Comparison of ENCODE assay signal across 7 cellular contexts in the genomic region with DNA sequence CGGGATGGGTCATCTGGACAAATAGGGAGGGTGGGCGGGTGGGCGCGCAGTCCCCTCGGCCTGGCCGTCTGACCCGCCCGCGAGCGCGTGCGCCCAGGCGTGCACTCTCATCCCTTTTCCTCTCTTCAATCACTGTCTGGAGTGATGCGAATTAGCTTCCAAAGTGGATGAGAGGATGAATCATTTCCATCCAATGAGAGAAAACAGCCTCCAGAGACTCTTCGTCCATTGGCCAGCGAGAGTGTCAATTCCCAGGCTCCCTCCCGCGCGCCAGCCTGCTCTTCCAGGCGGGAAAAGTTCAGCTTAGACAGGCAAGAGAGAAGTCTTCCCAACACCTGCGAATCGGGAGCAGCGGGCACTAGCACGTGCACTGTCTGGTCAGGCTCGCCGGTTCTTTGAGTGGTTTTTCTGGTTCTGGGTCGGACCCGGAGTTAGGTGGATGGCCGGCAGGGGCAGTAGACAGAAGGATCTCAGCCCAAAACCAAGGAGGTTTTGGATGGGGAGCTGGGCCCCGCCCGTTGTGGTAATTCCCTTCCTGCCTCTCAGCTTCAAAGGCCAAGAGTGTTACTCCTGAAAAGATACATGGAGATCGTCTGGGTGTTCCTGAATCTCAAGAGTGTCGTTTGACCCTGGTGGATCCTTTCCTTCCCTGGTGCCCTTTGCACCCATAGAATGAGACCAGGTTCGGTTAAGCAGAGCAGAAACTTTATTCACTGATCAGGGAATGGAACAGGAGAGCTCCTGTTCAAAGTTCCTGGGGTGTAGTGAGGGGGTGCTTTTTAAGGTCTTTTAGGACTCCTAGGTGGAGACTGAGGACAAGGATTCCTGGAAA. TPM values are rescaled to one million over a fixed set of nuclear protein-coding genes. Genes with fewer than 3 reads are reported as not detected.
DNase-seq lines count a peak whose midpoint lies in the region; ATAC-seq and TF ChIP-seq lines count a peak whose summit lies in the region.

No MANE protein-coding gene starts in this region.

- ATAC-seq in right cardiac atrium, result peak; percentile 76 to 87
- no peak for ATAC-seq in stimulated activated naive CD8-positive, alpha-beta T cell treated with anti-CD3 and anti-CD28 coated beads, Interleukin-15, amount 100 ng/mL, for 72 hours
- no peak for ATAC-seq in GM18909 (IDR thresholded peaks at IDR 0.05; ENCODE audit: poor library complexity, unreplicated experiment)

- H3K27me3 ChIP-seq in adrenal gland (peaks cover 18% of the 10 kb centered on the region), right cardiac atrium (ENCODE audit: control insufficient read depth, insufficient read depth) (no peaks in the 10 kb centered on the region)

- H3K4me1 ChIP-seq in adrenal gland (replicated peaks in 1 of 2) (no peaks in the 10 kb centered on the region), right cardiac atrium (ENCODE audit: control insufficient read depth, insufficient read depth, low read length) (no peaks in the 10 kb centered on the region)

- CTCF ChIA-PET in activated naive CD4-positive, alpha-beta T cell treated with anti-CD3 and anti-CD28 coated beads for 36 hours (lab: Charles Lee), result no interaction called here

- DNase-seq in HS-5 (ENCODE audit: low read depth), result peak; percentile 84
- DNase-seq in adrenal gland, result peak in 4 of 7 donors; percentile 25 to 80 (median 33)
- DNase-seq in right cardiac atrium, result peak; percentile 40 to 79 (median 57)
- peak; percentile 62 for DNase-seq in retinal pigment epithelial cell (ENCODE audit: low read depth)
- no peak for DNase-seq in stimulated activated naive CD8-positive, alpha-beta T cell treated with anti-CD3 and anti-CD28 coated beads, Interleukin-15, amount 100 ng/mL, for 72 hours
- no peak for DNase-seq in activated naive CD4-positive, alpha-beta T cell treated with anti-CD3 and anti-CD28 coated beads for 36 hours

- no peaks in the 10 kb centered on the region for H3K36me3 Mint-ChIP-seq in activated naive CD4-positive, alpha-beta T cell treated with anti-CD3 and anti-CD28 coated beads for 36 hours (ENCODE audit: low read depth)

- 9 to 25% (median 14%) methylated on average over 21 to 34 of the region's 34 CpGs for WGBS in adrenal gland, 4 donors
- WGBS in right cardiac atrium, result 7% methylated on average over 34 of the region's 34 CpGs

- H3K9me3 ChIP-seq in adrenal gland (replicated peaks in 1 of 3) (no peaks in the 10 kb centered on the region), right cardiac atrium (ENCODE audit: control insufficient read depth, low read length) (no peaks in the 10 kb centered on the region)

- no peaks in the 10 kb centered on the region for H3K36me3 ChIP-seq in adrenal gland (replicated peaks in 1 of 2)

- no peak for TF ChIP-seq POLR2A in adrenal gland (IDR thresholded peaks at IDR 0.05)

- peaks cover 74% of the 10 kb centered on the region for H3K27me3 Mint-ChIP-seq in stimulated activated naive CD8-positive, alpha-beta T cell treated with anti-CD3 and anti-CD28 coated beads, Interleukin-15, amount 100 ng/mL, for 72 hours
- H3K27me3 Mint-ChIP-seq in activated naive CD4-positive, alpha-beta T cell treated with anti-CD3 and anti-CD28 coated beads for 36 hours (ENCODE audit: low read depth), result peaks cover 70% of the 10 kb centered on the region

- H3K9me3 Mint-ChIP-seq in stimulated activated naive CD8-positive, alpha-beta T cell treated with anti-CD3 and anti-CD28 coated beads, Interleukin-15, amount 100 ng/mL, for 72 hours, result no peaks in the 10 kb centered on the region
- no peaks in the 10 kb centered on the region for H3K9me3 Mint-ChIP-seq in activated naive CD4-positive, alpha-beta T cell treated with anti-CD3 and anti-CD28 coated beads for 36 hours

- TF ChIP-seq CTCF in adrenal gland (IDR thresholded peaks at IDR 0.05) (peak in 1 of 6 experiments; percentile 8), retinal pigment epithelial cell (conservative IDR thresholded peaks at IDR 0.05; ENCODE audit: low read depth, low read length) (peak; percentile 54)

- H3K27ac ChIP-seq in adrenal gland (peak overlapping the region in 1 of 5 donors; percentile 34), right cardiac atrium (ENCODE audit: low read length) (no peak overlapping the region)

- H3K4me3 ChIP-seq in adrenal gland (peak overlapping the region in 1 of 4 donors; percentile 34), right cardiac atrium (ENCODE audit: low read length) (peak overlapping the region; percentile 11), retinal pigment epithelial cell (ENCODE audit: low read length) (peak overlapping the region; percentile 73)

- peaks cover 5% of the 10 kb centered on the region for H3K4me1 Mint-ChIP-seq in stimulated activated naive CD8-positive, alpha-beta T cell treated with anti-CD3 and anti-CD28 coated beads, Interleukin-15, amount 100 ng/mL, for 72 hours
- H3K4me1 Mint-ChIP-seq in activated naive CD4-positive, alpha-beta T cell treated with anti-CD3 and anti-CD28 coated beads for 36 hours (ENCODE audit: low read depth), result no peaks in the 10 kb centered on the region

- H3K27ac Mint-ChIP-seq in stimulated activated naive CD8-positive, alpha-beta T cell treated with anti-CD3 and anti-CD28 coated beads, Interleukin-15, amount 100 ng/mL, for 72 hours, result no peak overlapping the region
- no peak overlapping the region for H3K27ac Mint-ChIP-seq in activated naive CD4-positive, alpha-beta T cell treated with anti-CD3 and anti-CD28 coated beads for 36 hours

- intact Hi-C loops in adrenal gland (cut with DNase I) (no loop called here), right cardiac atrium (cut with DNase I) (no loop called here)
- intact Hi-C loops in activated naive CD4-positive, alpha-beta T cell treated with anti-CD3 and anti-CD28 coated beads for 36 hours (cut with micrococcal nuclease), result no loop called here

- peak overlapping the region in 1 of 2 donors; percentile 11 for H3K4me3 Mint-ChIP-seq in stimulated activated naive CD8-positive, alpha-beta T cell treated with anti-CD3 and anti-CD28 coated beads, Interleukin-15, amount 100 ng/mL, for 72 hours
- H3K4me3 Mint-ChIP-seq in activated naive CD4-positive, alpha-beta T cell treated with anti-CD3 and anti-CD28 coated beads for 36 hours, result no peak overlapping the region

RNA-seq across cellular contexts. Expression of gene GLYATL1, which starts 33.4 kb away (rescaled TPM):
- total RNA-seq in adrenal gland (under 1 TPM in 1 of 8 donors, not detected in 7; 0.11 TPM), right cardiac atrium (not detected)
- polyA plus RNA-seq in adrenal gland (under 1 TPM in 2 of 3 donors, not detected in 1; 0.07 to 0.18 TPM), right cardiac atrium (not detected)
- not detected for total RNA-seq in activated naive CD4-positive, alpha-beta T cell treated with anti-CD3 and anti-CD28 coated beads for 36 hours

Comparison
In these comparisons a context has a peak if more than half of its experiments do, and no peak if none do; other contexts are left out.
1. DNase-seq: peak in HS-5 (single experiment), adrenal gland (4 of 7), right cardiac atrium (3 of 3) and retinal pigment epithelial cell (single experiment); none in stimulated activated naive CD8-positive, alpha-beta T cell treated with anti-CD3 and anti-CD28 coated beads, Interleukin-15, amount 100 ng/mL, for 72 hours (0 of 2) and activated naive CD4-positive, alpha-beta T cell treated with anti-CD3 and anti-CD28 coated beads for 36 hours (single experiment).
2. ATAC-seq: peak in right cardiac atrium (2 of 2); none in stimulated activated naive CD8-positive, alpha-beta T cell treated with anti-CD3 and anti-CD28 coated beads, Interleukin-15, amount 100 ng/mL, for 72 hours (single experiment) and GM18909 (single experiment).